In genomic region chr6:16473908-16474791, GRCh38 we compare ENCODE assay signal across 15 cellular contexts.
DNase-seq lines count a peak whose midpoint lies in the region; ATAC-seq lines count a peak whose summit lies in the region.
"Had no signal": no experiment of that assay in that cellular context is flagged by ENCODE, and none has a peak within 500 bp of the region (broad histone marks: within the 10 kb centered on the region; RNA-seq: fewer than 3 reads in every experiment).

No MANE protein-coding gene starts in this region.

- ATAC-seq in HG03342 (IDR thresholded peaks at IDR 0.05; ENCODE audit: unreplicated experiment) = peak; percentile 0
- ATAC-seq in activated T-helper 17 cell treated with anti-CD3 and anti-CD28 coated beads, Interleukin-2, amount 50 U/mL, for 72 hours (replicated peaks) = peak; percentile 3
- peak; percentile 14 to 24 for ATAC-seq in naive B cell (ENCODE audit: low read depth in 2 of 2)
- ATAC-seq: A549 had no signal

- in situ Hi-C loops in KBM-7 (cut with MboI; ENCODE audit: low pct_unique_long_range_greater_than_20kb, low sequenced_read_pairs) = no loop called here

- peaks cover 15% of the 10 kb centered on the region for H3K9me3 Mint-ChIP-seq in activated CD4-positive, alpha-beta T cell treated with anti-CD3 and anti-CD28 coated beads, Interleukin-2, amount 10 ng/mL, durations not matched to agents 7 days and 5 days
- H3K9me3 Mint-ChIP-seq in activated T-helper 17 cell treated with anti-CD3 and anti-CD28 coated beads, Interleukin-2, amount 50 U/mL, for 72 hours = peaks cover 4% of the 10 kb centered on the region
- no peaks in the 10 kb centered on the region for H3K9me3 Mint-ChIP-seq in naive B cell

- POLR2A ChIA-PET in activated CD4-positive, alpha-beta T cell treated with anti-CD3 and anti-CD28 coated beads, Interleukin-2, amount 10 ng/mL, durations not matched to agents 7 days and 5 days (lab: Charles Lee) = no interaction called here

- no peak overlapping the region for H3K4me3 Mint-ChIP-seq in activated CD4-positive, alpha-beta T cell treated with anti-CD3 and anti-CD28 coated beads, Interleukin-2, amount 10 ng/mL, durations not matched to agents 7 days and 5 days
- H3K4me3 Mint-ChIP-seq in activated T-helper 17 cell treated with anti-CD3 and anti-CD28 coated beads, Interleukin-2, amount 50 U/mL, for 72 hours = peak overlapping the region; percentile 54
- no peak overlapping the region for H3K4me3 Mint-ChIP-seq in naive B cell

- H3K4me1 Mint-ChIP-seq in activated CD4-positive, alpha-beta T cell treated with anti-CD3 and anti-CD28 coated beads, Interleukin-2, amount 10 ng/mL, durations not matched to agents 7 days and 5 days = peaks cover 74% of the 10 kb centered on the region
- H3K4me1 Mint-ChIP-seq in activated T-helper 17 cell treated with anti-CD3 and anti-CD28 coated beads, Interleukin-2, amount 50 U/mL, for 72 hours = peaks cover 60% of the 10 kb centered on the region
- peaks cover 10 to 18% (median 13%) of the 10 kb centered on the region in 3 donors for H3K4me1 Mint-ChIP-seq in naive B cell

- CTCF ChIA-PET in activated CD4-positive, alpha-beta T cell treated with anti-CD3 and anti-CD28 coated beads, Interleukin-2, amount 10 ng/mL, durations not matched to agents 7 days and 5 days (lab: Charles Lee) = interaction anchor here (1.0 to 1.5 kb wide), 3 partner anchors 12 to 287 kb away, joined by 3 to 5 read pairs (median 3); partner anchors contain the start of gene ATXN1

- H3K27me3 Mint-ChIP-seq in activated CD4-positive, alpha-beta T cell treated with anti-CD3 and anti-CD28 coated beads, Interleukin-2, amount 10 ng/mL, durations not matched to agents 7 days and 5 days = no peaks in the 10 kb centered on the region
- H3K27me3 Mint-ChIP-seq in activated T-helper 17 cell treated with anti-CD3 and anti-CD28 coated beads, Interleukin-2, amount 50 U/mL, for 72 hours = no peaks in the 10 kb centered on the region
- H3K27me3 Mint-ChIP-seq in naive B cell = peaks cover 0 to 6% (median 4%) of the 10 kb centered on the region in 3 donors

- peaks cover 39% of the 10 kb centered on the region for H3K36me3 Mint-ChIP-seq in activated CD4-positive, alpha-beta T cell treated with anti-CD3 and anti-CD28 coated beads, Interleukin-2, amount 10 ng/mL, durations not matched to agents 7 days and 5 days (ENCODE audit: low read depth)
- peaks cover 67% of the 10 kb centered on the region for H3K36me3 Mint-ChIP-seq in activated T-helper 17 cell treated with anti-CD3 and anti-CD28 coated beads, Interleukin-2, amount 50 U/mL, for 72 hours (ENCODE audit: low read depth)
- no peaks in the 10 kb centered on the region for H3K36me3 Mint-ChIP-seq in naive B cell

- peak overlapping the region; percentile 54 for H3K27ac Mint-ChIP-seq in activated CD4-positive, alpha-beta T cell treated with anti-CD3 and anti-CD28 coated beads, Interleukin-2, amount 10 ng/mL, durations not matched to agents 7 days and 5 days
- H3K27ac Mint-ChIP-seq in activated T-helper 17 cell treated with anti-CD3 and anti-CD28 coated beads, Interleukin-2, amount 50 U/mL, for 72 hours = peak overlapping the region; percentile 88
- H3K27ac Mint-ChIP-seq in naive B cell = peak overlapping the region in 2 of 6 donors; percentile 3 to 36

- no peak for DNase-seq in activated CD4-positive, alpha-beta T cell treated with anti-CD3 and anti-CD28 coated beads, Interleukin-2, amount 10 ng/mL, durations not matched to agents 7 days and 5 days
- no peak for DNase-seq in activated CD4-positive, alpha-beta T cell treated with anti-CD3 and anti-CD28 coated beads for 1 hour
- no peak for DNase-seq in naive B cell
- no peak for DNase-seq in KBM-7
- no peak for DNase-seq in pons (ENCODE audit: low spot score)
- DNase-seq in middle frontal gyrus (ENCODE audit: extremely low spot score, low spot score) = no peak
- DNase-seq: aorta, dorsolateral prefrontal cortex, NCI-H1417, occipital lobe, spleen, transverse colon had no signal
